Comparison of ENCODE assay signal across 36 cellular contexts in the genomic region with DNA sequence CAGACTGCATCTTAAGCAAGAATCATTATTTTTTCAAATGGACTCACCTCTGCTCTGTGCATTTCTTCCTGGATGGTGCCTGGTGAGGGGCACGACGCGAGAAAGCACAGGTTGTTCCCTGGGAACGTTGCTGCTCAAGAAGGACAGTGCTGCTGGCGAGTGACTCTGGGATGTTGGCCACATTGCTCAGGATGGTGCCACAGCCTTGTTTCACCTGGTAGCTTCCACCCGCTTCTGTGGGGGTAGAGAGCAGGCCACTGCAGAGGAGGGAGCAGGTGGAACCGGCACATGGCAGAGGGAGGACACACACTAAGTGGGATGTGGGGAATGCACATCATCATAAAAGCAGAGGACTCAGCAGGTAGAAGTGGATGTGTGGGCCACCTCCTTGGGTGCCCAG.
"Had no signal": no experiment of that assay in that cellular context is flagged by ENCODE, and none has a peak within 500 bp of the region (broad histone marks: within the 10 kb centered on the region; RNA-seq: fewer than 3 reads in every experiment).

No MANE protein-coding gene starts in this region.

- H3K36me3 Mint-ChIP-seq: activated CD4-positive, alpha-beta memory T cell treated with anti-CD3 and anti-CD28 coated beads for 36 hours; activated naive CD4-positive, alpha-beta T cell treated with anti-CD3 and anti-CD28 coated beads, Interleukin-2, amount 50 U/mL, for 72 hours; activated naive CD8-positive, alpha-beta T cell treated with anti-CD3 and anti-CD28 coated beads for 36 hours had no signal

- H3K27me3 Mint-ChIP-seq: activated B cell treated with CpG ODN at 0.5 μM for 24 hours; activated CD4-positive, alpha-beta memory T cell treated with anti-CD3 and anti-CD28 coated beads for 36 hours; activated CD4-positive, alpha-beta T cell treated with anti-CD3 and anti-CD28 coated beads, Interleukin-2, amount 10 ng/mL, durations not matched to agents 24 days and 14 days; central memory CD8-positive, alpha-beta T cell had no signal

- H3K4me1 ChIP-seq: adrenal gland, body of pancreas, breast epithelium had no signal

- H3K9me3 ChIP-seq: adrenal gland, body of pancreas, breast epithelium had no signal

- H3K27me3 ChIP-seq: adrenal gland, body of pancreas, brain microvascular endothelial cell had no signal

- H3K4me3 Mint-ChIP-seq: activated B cell treated with CpG ODN at 0.5 μM for 24 hours; activated CD4-positive, alpha-beta memory T cell treated with anti-CD3 and anti-CD28 coated beads for 36 hours; activated CD4-positive, alpha-beta T cell treated with anti-CD3 and anti-CD28 coated beads, Interleukin-2, amount 10 ng/mL, durations not matched to agents 24 days and 14 days; activated CD8-positive, alpha-beta T cell treated with anti-CD3 and anti-CD28 coated beads for 36 hours; activated naive CD4-positive, alpha-beta T cell treated with anti-CD3 and anti-CD28 coated beads for 36 hours; activated naive CD8-positive, alpha-beta T cell treated with anti-CD3 and anti-CD28 coated beads for 36 hours; activated T-cell treated with anti-CD3 and anti-CD28 coated beads, Interleukin-2, amount 50 U/mL, for 4 hours; activated T-cell treated with anti-CD3 and anti-CD28 coated beads, Interleukin-2, amount 50 U/mL, for 72 hours; activated T-helper 1 cell treated with anti-CD3 and anti-CD28 coated beads, Interleukin-12 subunit alpha, Interleukin-12 subunit beta, Interleukin-2, Interleukin-4 antibody, amounts not matched to agents 30 ng/mL and 10 ng/mL and 1 ng/mL, durations not matched to agents 14 hours and 24 hours and 36 hours; activated T-helper 17 cell treated with anti-CD3 and anti-CD28 coated beads, Interleukin-2, amount 50 U/mL, for 72 hours; central memory CD8-positive, alpha-beta T cell; T-helper 1 cell treated with Interleukin-12 subunit alpha and Interleukin-12 subunit beta and Interleukin-4 antibody, amounts not matched to agents 30 μg/mL and 1 μg/mL, for 36 hours; T-helper 2 cell treated with Interferon-gamma antibody and Interleukin-4, amounts not matched to agents 5 μg/mL and 100 μg/mL, for 36 hours had no signal

- DNase-seq: activated B cell treated with CpG ODN at 0.5 μM for 24 hours; activated CD4-positive, alpha-beta memory T cell treated with anti-CD3 and anti-CD28 coated beads for 36 hours; activated CD4-positive, alpha-beta T cell treated with anti-CD3 and anti-CD28 coated beads for 4 hours; activated CD4-positive, alpha-beta T cell treated with anti-CD3 and anti-CD28 coated beads, Interleukin-2, amount 10 ng/mL, durations not matched to agents 24 days and 14 days; activated CD4-positive, alpha-beta T cell treated with anti-CD3 and anti-CD28 coated beads, Interleukin-2, amount 50 U/mL, for 1 hour; activated CD4-positive, alpha-beta T cell treated with anti-CD3 and anti-CD28 coated beads, Interleukin-2, amount 50 U/mL, for 4 hours; activated CD4-positive, CD25-positive, alpha-beta regulatory T cell treated with anti-CD3 and anti-CD28 coated beads, Interleukin-2, amount 50 U/mL, for 72 hours; activated CD8-positive, alpha-beta memory T cell treated with anti-CD3 and anti-CD28 coated beads, Interleukin-2, amount 50 U/mL, for 4 hours; activated CD8-positive, alpha-beta T cell treated with anti-CD3 and anti-CD28 coated beads for 36 hours; activated effector memory CD4-positive, alpha-beta T cell treated with anti-CD3 and anti-CD28 coated beads, Interleukin-2, amount 50 U/mL, for 16 hours; activated gamma-delta T cell treated with Interleukin-2 at 50 U/mL for 16 hours; activated naive CD4-positive, alpha-beta T cell; activated naive CD4-positive, alpha-beta T cell treated with anti-CD3 and anti-CD28 coated beads for 36 hours; activated naive CD4-positive, alpha-beta T cell treated with anti-CD3 and anti-CD28 coated beads, Interleukin-2, amount 50 U/mL, for 16 hours; activated naive CD8-positive, alpha-beta T cell treated with anti-CD3 and anti-CD28 coated beads for 36 hours; activated T-cell treated with anti-CD3 and anti-CD28 coated beads for 4 hours; activated T-cell treated with anti-CD3 and anti-CD28 coated beads, Interleukin-2, amount 50 U/mL, for 1 hour; activated T-cell treated with anti-CD3 and anti-CD28 coated beads, Interleukin-2, amount 50 U/mL, for 4 hours; activated T-cell treated with anti-CD3 and anti-CD28 coated beads, Interleukin-2, amount 50 U/mL, for 72 hours; adrenal gland; amniotic stem cell; aorta; body of pancreas; brain microvascular endothelial cell; caudate nucleus; T-helper 1 cell; T-helper 2 cell; T-helper 9 cell had no signal

- H3K9me3 Mint-ChIP-seq: activated CD4-positive, alpha-beta memory T cell treated with anti-CD3 and anti-CD28 coated beads for 36 hours; activated CD4-positive, alpha-beta T cell treated with anti-CD3 and anti-CD28 coated beads, Interleukin-2, amount 10 ng/mL, durations not matched to agents 24 days and 14 days; activated CD8-positive, alpha-beta T cell treated with anti-CD3 and anti-CD28 coated beads for 36 hours; activated naive CD4-positive, alpha-beta T cell treated with anti-CD3 and anti-CD28 coated beads for 36 hours; activated naive CD4-positive, alpha-beta T cell treated with anti-CD3 and anti-CD28 coated beads, Interleukin-2, amount 50 U/mL, for 72 hours; activated naive CD8-positive, alpha-beta T cell treated with anti-CD3 and anti-CD28 coated beads for 36 hours; activated T-cell treated with anti-CD3 and anti-CD28 coated beads, Interleukin-2, amount 50 U/mL, for 4 hours; activated T-helper 1 cell treated with anti-CD3 and anti-CD28 coated beads, Interleukin-12 subunit alpha, Interleukin-12 subunit beta, Interleukin-2, Interleukin-4 antibody, amounts not matched to agents 30 ng/mL and 10 ng/mL and 1 ng/mL, durations not matched to agents 14 hours and 24 hours and 36 hours; activated T-helper 17 cell treated with anti-CD3 and anti-CD28 coated beads, Interleukin-2, amount 50 U/mL, for 72 hours; T-helper 1 cell treated with Interleukin-12 subunit alpha and Interleukin-12 subunit beta and Interleukin-4 antibody, amounts not matched to agents 30 μg/mL and 1 μg/mL, for 36 hours; T-helper 2 cell treated with Interferon-gamma antibody and Interleukin-4, amounts not matched to agents 5 μg/mL and 100 μg/mL, for 36 hours had no signal

- H3K36me3 ChIP-seq: adrenal gland, brain microvascular endothelial cell, breast epithelium had no signal

- H3K4me3 ChIP-seq: adrenal gland, body of pancreas, breast epithelium had no signal

- ATAC-seq: activated CD8-positive, alpha-beta T cell treated with anti-CD3 and anti-CD28 coated beads for 36 hours; activated naive CD4-positive, alpha-beta T cell treated with anti-CD3 and anti-CD28 coated beads, Interleukin-2, amount 50 U/mL, for 72 hours; activated T-cell treated with anti-CD3 and anti-CD28 coated beads, Interleukin-2, amount 50 U/mL, for 4 hours; activated T-cell treated with anti-CD3 and anti-CD28 coated beads, Interleukin-2, amount 50 U/mL, for 72 hours; activated T-helper 17 cell treated with anti-CD3 and anti-CD28 coated beads, Interleukin-2, amount 50 U/mL, for 72 hours; body of pancreas had no signal

- H3K4me1 Mint-ChIP-seq: activated B cell treated with CpG ODN at 0.5 μM for 24 hours; activated CD4-positive, alpha-beta T cell treated with anti-CD3 and anti-CD28 coated beads, Interleukin-2, amount 10 ng/mL, durations not matched to agents 24 days and 14 days; activated naive CD8-positive, alpha-beta T cell treated with anti-CD3 and anti-CD28 coated beads for 36 hours; central memory CD8-positive, alpha-beta T cell had no signal

- H3K27ac ChIP-seq: adrenal gland, body of pancreas, brain microvascular endothelial cell, breast epithelium, VCaP had no signal

- H3K27ac Mint-ChIP-seq: activated B cell treated with CpG ODN at 0.5 μM for 24 hours; activated CD4-positive, alpha-beta memory T cell treated with anti-CD3 and anti-CD28 coated beads for 36 hours; activated CD4-positive, alpha-beta T cell treated with anti-CD3 and anti-CD28 coated beads, Interleukin-2, amount 10 ng/mL, durations not matched to agents 24 days and 14 days; activated CD8-positive, alpha-beta T cell treated with anti-CD3 and anti-CD28 coated beads for 36 hours; activated naive CD4-positive, alpha-beta T cell treated with anti-CD3 and anti-CD28 coated beads for 36 hours; activated naive CD4-positive, alpha-beta T cell treated with anti-CD3 and anti-CD28 coated beads, Interleukin-2, amount 50 U/mL, for 72 hours; activated naive CD8-positive, alpha-beta T cell treated with anti-CD3 and anti-CD28 coated beads for 36 hours; activated T-cell treated with anti-CD3 and anti-CD28 coated beads, Interleukin-2, amount 50 U/mL, for 72 hours; activated T-helper 1 cell treated with anti-CD3 and anti-CD28 coated beads, Interleukin-12 subunit alpha, Interleukin-12 subunit beta, Interleukin-2, Interleukin-4 antibody, amounts not matched to agents 30 ng/mL and 10 ng/mL and 1 ng/mL, durations not matched to agents 14 hours and 24 hours and 36 hours; activated T-helper 17 cell treated with anti-CD3 and anti-CD28 coated beads, Interleukin-2, amount 50 U/mL, for 72 hours; T-helper 1 cell treated with Interleukin-12 subunit alpha and Interleukin-12 subunit beta and Interleukin-4 antibody, amounts not matched to agents 30 μg/mL and 1 μg/mL, for 36 hours; T-helper 2 cell treated with Interferon-gamma antibody and Interleukin-4, amounts not matched to agents 5 μg/mL and 100 μg/mL, for 36 hours had no signal
